In the genomic region with DNA sequence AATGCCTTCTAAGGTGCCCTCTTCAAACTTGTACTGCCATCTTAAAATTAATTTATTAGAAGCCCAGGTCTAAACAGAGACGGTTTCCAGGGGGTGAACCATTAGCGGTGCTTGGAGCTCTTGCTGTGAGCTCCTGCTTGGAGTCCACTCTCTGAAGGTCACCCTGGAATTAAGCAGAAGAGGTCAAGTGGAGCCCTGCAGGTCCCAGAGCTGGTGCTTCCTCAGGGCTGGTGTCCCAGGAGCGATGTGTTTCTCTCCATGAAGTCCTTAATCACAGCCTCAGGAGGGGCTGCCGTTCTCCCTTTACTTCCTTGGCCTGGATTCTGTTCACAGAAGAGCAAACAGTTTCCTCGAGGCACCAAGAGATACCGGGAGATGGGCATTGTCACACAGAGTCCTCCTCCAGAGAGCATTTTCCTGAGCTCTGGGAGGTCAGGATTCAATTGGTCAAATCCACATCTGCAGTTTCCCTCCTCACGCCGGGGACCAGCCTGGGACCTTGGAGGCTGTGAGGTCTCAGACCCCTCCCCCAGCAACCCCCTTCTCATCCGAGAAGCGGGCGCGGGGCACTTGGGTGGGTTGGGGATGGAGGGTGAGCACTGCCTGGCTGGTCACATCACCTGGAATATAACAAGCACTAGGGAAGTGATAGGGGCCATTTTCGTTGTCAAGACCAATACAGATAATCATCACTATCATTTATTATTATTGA, we compare ENCODE assay signal across 21 cellular contexts.
"Had no signal": no experiment of that assay in that cellular context is flagged by ENCODE, and none has a peak within 500 bp of the region (broad histone marks: within the 10 kb centered on the region; RNA-seq: fewer than 3 reads in every experiment).

No MANE protein-coding gene starts in this region.

- DNase-seq: dermis blood vessel endothelial cell; dorsolateral prefrontal cortex; effector CD4-positive, alpha-beta T cell; effector memory CD4-positive, alpha-beta T cell; erythroblast; esophagus squamous epithelium; foreskin fibroblast; gastrocnemius medialis; glutamatergic neuron; head of caudate nucleus; heart right ventricle; hippocampal formation; left cardiac atrium; left lung; left ventricle myocardium superior; lower lobe of right lung; mesenchymal stem cell; midbrain had no signal

- H3K27ac ChIP-seq: coronary artery, dorsolateral prefrontal cortex, epithelial cell of prostate, esophagus squamous epithelium, gastrocnemius medialis, heart right ventricle, left lung, lower lobe of right lung had no signal

- H3K9me3 ChIP-seq: esophagus squamous epithelium, gastrocnemius medialis, heart right ventricle, left lung, lower lobe of right lung had no signal

- ATAC-seq: esophagus mucosa, gastrocnemius medialis, heart right ventricle, left cardiac atrium, left lung, left ventricle myocardium superior, lower lobe of right lung had no signal

- H3K36me3 ChIP-seq: esophagus squamous epithelium, gastrocnemius medialis, heart right ventricle, left lung, lower lobe of right lung had no signal

- H3K27me3 ChIP-seq: gastrocnemius medialis had no signal

- H3K4me3 ChIP-seq: coronary artery, dorsolateral prefrontal cortex, esophagus squamous epithelium, gastrocnemius medialis, heart right ventricle, left lung, lower lobe of right lung had no signal

- H3K4me1 ChIP-seq: esophagus squamous epithelium, gastrocnemius medialis, heart right ventricle, left lung, lower lobe of right lung had no signal
